26 cellular contexts compared by ENCODE assay signal in the genomic region with DNA sequence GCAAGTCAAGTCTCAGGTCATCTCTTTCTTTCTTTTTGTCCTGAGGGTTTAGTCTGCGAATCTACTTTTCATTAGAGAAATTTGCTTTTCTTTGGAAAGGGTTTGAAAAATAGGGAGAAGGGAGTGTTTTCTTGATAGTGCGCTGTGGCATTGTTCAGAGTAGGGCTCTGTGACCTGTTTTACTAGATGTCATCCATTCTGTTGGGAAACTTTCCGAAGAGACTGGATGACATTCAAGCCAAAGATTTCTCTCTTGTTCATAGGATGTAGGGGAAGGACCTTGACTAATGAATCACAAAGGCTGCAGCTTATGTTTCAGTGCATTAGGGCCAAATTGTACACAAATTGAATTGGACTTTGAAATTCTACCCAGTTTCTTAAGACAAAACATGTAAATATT. TPM values are rescaled to one million over a fixed set of nuclear protein-coding genes. Genes with fewer than 3 reads are reported as not detected.
"Had no signal": no experiment of that assay in that cellular context is flagged by ENCODE, and none has a peak within 500 bp of the region (broad histone marks: within the 10 kb centered on the region; RNA-seq: fewer than 3 reads in every experiment).

No MANE protein-coding gene starts in this region.

- H3K9me3 ChIP-seq: ascending aorta, body of pancreas, SJCRH30, SK-N-SH had no signal

- H3K4me3 Mint-ChIP-seq: activated CD4-positive, alpha-beta T cell treated with anti-CD3 and anti-CD28 coated beads, Interleukin-2, amount 10 ng/mL, durations not matched to agents 24 days and 14 days; activated CD8-positive, alpha-beta memory T cell treated with anti-CD3 and anti-CD28 coated beads, Interleukin-2, amount 10 ng/mL, durations not matched to agents 7 days and 5 days; activated naive CD4-positive, alpha-beta T cell treated with anti-CD3 and anti-CD28 coated beads, Interleukin-2, amount 10 ng/mL, durations not matched to agents 7 days and 5 days; T-helper 2 cell treated with Interferon-gamma antibody and Interleukin-4, amounts not matched to agents 5 μg/mL and 100 μg/mL, for 36 hours had no signal

- H3K4me1 Mint-ChIP-seq: activated naive CD4-positive, alpha-beta T cell treated with anti-CD3 and anti-CD28 coated beads, Interleukin-2, amount 10 ng/mL, durations not matched to agents 7 days and 5 days had no signal

- DNase-seq: activated CD4-positive, alpha-beta T cell treated with anti-CD3 and anti-CD28 coated beads for 1 hour; activated CD4-positive, alpha-beta T cell treated with anti-CD3 and anti-CD28 coated beads, Interleukin-2, amount 10 ng/mL, durations not matched to agents 24 days and 14 days; activated CD4-positive, alpha-beta T cell treated with anti-CD3 and anti-CD28 coated beads, Interleukin-2, amount 50 U/mL, for 48 hours; activated CD8-positive, alpha-beta memory T cell treated with anti-CD3 and anti-CD28 coated beads, Interleukin-2, amount 10 ng/mL, durations not matched to agents 7 days and 5 days; activated gamma-delta T cell treated with Interleukin-2 at 50 U/mL for 16 hours; activated naive CD4-positive, alpha-beta T cell treated with anti-CD3 and anti-CD28 coated beads, Interleukin-2, amount 10 ng/mL, durations not matched to agents 7 days and 5 days; activated T-cell treated with anti-CD3 and anti-CD28 coated beads, Interleukin-2, amount 50 U/mL, for 48 hours; amniotic stem cell; body of pancreas; Karpas-422; MM.1S; NCI-H1105; NCI-H1436; NCI-H187; NCI-H2081; NCI-H446; NCI-H524; PC-3; SJCRH30; SK-N-SH had no signal

- H3K9me3 Mint-ChIP-seq: activated CD4-positive, alpha-beta T cell treated with anti-CD3 and anti-CD28 coated beads, Interleukin-2, amount 10 ng/mL, durations not matched to agents 24 days and 14 days; activated naive CD4-positive, alpha-beta T cell treated with anti-CD3 and anti-CD28 coated beads, Interleukin-2, amount 10 ng/mL, durations not matched to agents 7 days and 5 days; activated T-helper 2 cell treated with anti-CD3 and anti-CD28 coated beads, Interferon-gamma antibody, Interleukin-2, Interleukin-4, amounts not matched to agents 10 μg/mL and 5 μg/mL and 100 μg/mL, durations not matched to agents 14 hours and 24 hours and 36 hours; T-helper 2 cell treated with Interferon-gamma antibody and Interleukin-4, amounts not matched to agents 5 μg/mL and 100 μg/mL, for 36 hours had no signal

- H3K4me3 ChIP-seq: ascending aorta, body of pancreas, K562, SJCRH30 had no signal

- ATAC-seq: activated CD8-positive, alpha-beta memory T cell treated with anti-CD3 and anti-CD28 coated beads, Interleukin-2, amount 10 ng/mL, durations not matched to agents 7 days and 5 days; body of pancreas; K562; PC-3 had no signal

- H3K27me3 ChIP-seq: ascending aorta, body of pancreas, SJCRH30 had no signal

- H3K27me3 Mint-ChIP-seq: activated CD4-positive, alpha-beta T cell treated with anti-CD3 and anti-CD28 coated beads, Interleukin-2, amount 10 ng/mL, durations not matched to agents 24 days and 14 days; activated CD8-positive, alpha-beta memory T cell treated with anti-CD3 and anti-CD28 coated beads, Interleukin-2, amount 10 ng/mL, durations not matched to agents 7 days and 5 days; activated naive CD4-positive, alpha-beta T cell treated with anti-CD3 and anti-CD28 coated beads, Interleukin-2, amount 10 ng/mL, durations not matched to agents 7 days and 5 days had no signal

- H3K4me1 ChIP-seq: ascending aorta, body of pancreas, SJCRH30 had no signal

- H3K27ac ChIP-seq: ascending aorta, body of pancreas, SJCRH30 had no signal

- H3K27ac Mint-ChIP-seq: activated CD4-positive, alpha-beta T cell treated with anti-CD3 and anti-CD28 coated beads, Interleukin-2, amount 10 ng/mL, durations not matched to agents 24 days and 14 days; activated CD8-positive, alpha-beta memory T cell treated with anti-CD3 and anti-CD28 coated beads, Interleukin-2, amount 10 ng/mL, durations not matched to agents 7 days and 5 days; activated naive CD4-positive, alpha-beta T cell treated with anti-CD3 and anti-CD28 coated beads, Interleukin-2, amount 10 ng/mL, durations not matched to agents 7 days and 5 days; activated T-helper 2 cell treated with anti-CD3 and anti-CD28 coated beads, Interferon-gamma antibody, Interleukin-2, Interleukin-4, amounts not matched to agents 10 μg/mL and 5 μg/mL and 100 μg/mL, durations not matched to agents 14 hours and 24 hours and 36 hours; T-helper 2 cell treated with Interferon-gamma antibody and Interleukin-4, amounts not matched to agents 5 μg/mL and 100 μg/mL, for 36 hours had no signal

RNA-seq across cellular contexts. Expression of gene PROX2, which starts 20.5 kb away (rescaled TPM):
- total RNA-seq: activated CD4-positive, alpha-beta T cell treated with anti-CD3 and anti-CD28 coated beads, Interleukin-2, amount 10 ng/mL, durations not matched to agents 24 days and 14 days; ascending aorta; bronchial epithelial cell; K562; PC-3; RPMI7951; SJCRH30 had no signal
